Comparison of ENCODE assay signal across 1 cellular context in genomic region chr22:21573293-21573734, GRCh38.
TF ChIP-seq lines count a peak whose summit lies in the region.

No MANE protein-coding gene starts in this region.

TF ChIP-seq in K562, 482 proteins besides CTCF, POLR2A, EP300 and RAD21:
- TF ChIP-seq HMGXB4 (CRISPR knock-in tag; IDR thresholded peaks at IDR 0.05) (peak; percentile 69; the same call in 1 of the 2 replicates), CHD2 (IDR thresholded peaks at IDR 0.05; ENCODE audit: low read depth, low read length) (no peak), TAF15 (IDR thresholded peaks at IDR 0.05; ENCODE audit: low read depth, low read length) (no peak), MCM3 (IDR thresholded peaks at IDR 0.05) (no peak), ZNF224 (CRISPR knock-in tag; IDR thresholded peaks at IDR 0.05) (peak; percentile 73; the same call in 1 of the 2 replicates), ZKSCAN3 (CRISPR knock-in tag; IDR thresholded peaks at IDR 0.05) (no peak), SRSF1 (IDR thresholded peaks at IDR 0.05; ENCODE audit: low read depth, low read length) (no peak), ZNF740 (CRISPR knock-in tag; IDR thresholded peaks at IDR 0.05) (no peak), ZNF740 (tag; IDR thresholded peaks at IDR 0.05) (no peak), SETDB1 (IDR thresholded peaks at IDR 0.05; ENCODE audit: low read length) (peak; percentile 94), TSHZ1 (CRISPR knock-in tag; IDR thresholded peaks at IDR 0.05) (no peak), NR2C2 (CRISPR knock-in tag; IDR thresholded peaks at IDR 0.05) (peak; percentile 71), NR2C2 (tag; IDR thresholded peaks at IDR 0.05) (no peak), HOXB6 (CRISPR knock-in tag; IDR thresholded peaks at IDR 0.05; ENCODE audit: borderline replicate concordance) (0 out of 2 replicates have a peak, but pooled peaks have one; percentile 41), KHSRP (IDR thresholded peaks at IDR 0.05) (no peak), ZNF41 (CRISPR knock-in tag; conservative IDR thresholded peaks at IDR 0.05) (no peak), GTF2A2 (tag; IDR thresholded peaks at IDR 0.05) (no peak), TRIM25 (IDR thresholded peaks at IDR 0.05; ENCODE audit: borderline replicate concordance) (no peak), ZNF140 (CRISPR knock-in tag; IDR thresholded peaks at IDR 0.05) (no peak), ZNF609 (CRISPR knock-in tag; IDR thresholded peaks at IDR 0.05; ENCODE audit: borderline replicate concordance) (peak; percentile 60; the same call in 1 of the 2 replicates), ZFP91 (CRISPR knock-in tag; IDR thresholded peaks at IDR 0.05) (peak; percentile 80), RFX5 (IDR thresholded peaks at IDR 0.05; ENCODE audit: low read depth, low read length) (no peak), ZKSCAN1 (IDR thresholded peaks at IDR 0.05; ENCODE audit: low read depth, low read length) (no peak), KDM5B (IDR thresholded peaks at IDR 0.05; ENCODE audit: insufficient replicate concordance, low read depth, low read length) (peak; percentile 10), HCFC1 (IDR thresholded peaks at IDR 0.05; ENCODE audit: low read depth, low read length) (0 out of 2 replicates have a peak, but pooled peaks have one; percentile 21), LEF1 (IDR thresholded peaks at IDR 0.05) (no peak), MTA2 (IDR thresholded peaks at IDR 0.05; ENCODE audit: low read depth) (no peak), ZMIZ1 (IDR thresholded peaks at IDR 0.05; ENCODE audit: low read depth in 2 of 2, low read length in 2 of 2) (peak in 1 of 2 experiments; percentile 8; a peak in 1 of 4 replicates)
